1 cellular context compared by ENCODE assay signal in the genomic region with DNA sequence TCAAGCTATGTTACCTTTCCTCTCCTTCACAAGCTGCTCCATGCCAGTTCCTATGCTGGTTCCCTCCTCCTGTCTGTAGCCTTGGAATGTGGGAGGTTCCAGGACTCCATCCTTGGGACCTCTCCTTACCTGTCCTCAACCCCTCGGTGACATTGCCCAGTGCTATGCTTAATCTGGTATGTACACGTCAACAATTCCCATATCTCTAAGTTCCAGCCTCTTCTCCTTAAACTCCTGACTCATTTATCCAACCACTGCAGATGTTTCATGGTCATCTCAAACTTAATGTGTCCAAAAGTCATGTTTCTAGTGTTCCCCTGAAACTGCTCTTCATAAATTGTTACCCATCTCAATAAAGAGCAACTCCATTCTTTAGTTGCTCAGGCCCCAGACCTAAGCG.
TF ChIP-seq lines count a peak whose summit lies in the region.

No MANE protein-coding gene starts in this region.

TF ChIP-seq in K562, 482 proteins besides CTCF, POLR2A, EP300 and RAD21 (continued from another document and continues in another):
- peak; percentile 94 for TF ChIP-seq CBFA2T2 (conservative IDR thresholded peaks at IDR 0.05)
- peak; percentile 29 to 63; a peak in 3 of 4 replicates for TF ChIP-seq KDM1A (IDR thresholded peaks at IDR 0.05)
- TF ChIP-seq KAT8 (IDR thresholded peaks at IDR 0.05; ENCODE audit: low read depth) = no peak
- TF ChIP-seq SRSF3 (IDR thresholded peaks at IDR 0.05; ENCODE audit: insufficient read depth, low read length) = no peak
- no peak for TF ChIP-seq SNRNP70 (optimal IDR thresholded peaks at IDR 0.05; ENCODE audit: low read depth, low read length)
- TF ChIP-seq CREM (IDR thresholded peaks at IDR 0.05; ENCODE audit: low read depth) = peak; percentile 80
- TF ChIP-seq, protein P1, sequence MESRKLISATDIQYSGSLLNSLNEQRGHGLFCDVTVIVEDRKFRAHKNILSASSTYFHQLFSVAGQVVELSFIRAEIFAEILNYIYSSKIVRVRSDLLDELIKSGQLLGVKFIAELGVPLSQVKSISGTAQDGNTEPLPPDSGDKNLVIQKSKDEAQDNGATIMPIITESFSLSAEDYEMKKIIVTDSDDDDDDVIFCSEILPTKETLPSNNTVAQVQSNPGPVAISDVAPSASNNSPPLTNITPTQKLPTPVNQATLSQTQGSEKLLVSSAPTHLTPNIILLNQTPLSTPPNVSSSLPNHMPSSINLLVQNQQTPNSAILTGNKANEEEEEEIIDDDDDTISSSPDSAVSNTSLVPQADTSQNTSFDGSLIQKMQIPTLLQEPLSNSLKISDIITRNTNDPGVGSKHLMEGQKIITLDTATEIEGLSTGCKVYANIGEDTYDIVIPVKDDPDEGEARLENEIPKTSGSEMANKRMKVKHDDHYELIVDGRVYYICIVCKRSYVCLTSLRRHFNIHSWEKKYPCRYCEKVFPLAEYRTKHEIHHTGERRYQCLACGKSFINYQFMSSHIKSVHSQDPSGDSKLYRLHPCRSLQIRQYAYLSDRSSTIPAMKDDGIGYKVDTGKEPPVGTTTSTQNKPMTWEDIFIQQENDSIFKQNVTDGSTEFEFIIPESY (CRISPR knock-in tag; IDR thresholded peaks at IDR 0.05) = no peak
- no peak for TF ChIP-seq MTA3 (IDR thresholded peaks at IDR 0.05; ENCODE audit: borderline replicate concordance)
- no peak for TF ChIP-seq ZNF57 (CRISPR knock-in tag; IDR thresholded peaks at IDR 0.05)
- no peak for TF ChIP-seq ZC3H4 (CRISPR knock-in tag; IDR thresholded peaks at IDR 0.05; ENCODE audit: borderline replicate concordance)
- TF ChIP-seq ZNF41 (CRISPR knock-in tag; conservative IDR thresholded peaks at IDR 0.05) = no peak
- no peak for TF ChIP-seq MEF2A (IDR thresholded peaks at IDR 0.05; ENCODE audit: control insufficient read depth, low read depth, low read length)
- no peak for TF ChIP-seq POU5F1 (IDR thresholded peaks at IDR 0.05; ENCODE audit: borderline replicate concordance, low read depth, low read length, partially characterized antibody)
- TF ChIP-seq ZC3H8 (IDR thresholded peaks at IDR 0.05) = no peak
- TF ChIP-seq, protein P2, sequence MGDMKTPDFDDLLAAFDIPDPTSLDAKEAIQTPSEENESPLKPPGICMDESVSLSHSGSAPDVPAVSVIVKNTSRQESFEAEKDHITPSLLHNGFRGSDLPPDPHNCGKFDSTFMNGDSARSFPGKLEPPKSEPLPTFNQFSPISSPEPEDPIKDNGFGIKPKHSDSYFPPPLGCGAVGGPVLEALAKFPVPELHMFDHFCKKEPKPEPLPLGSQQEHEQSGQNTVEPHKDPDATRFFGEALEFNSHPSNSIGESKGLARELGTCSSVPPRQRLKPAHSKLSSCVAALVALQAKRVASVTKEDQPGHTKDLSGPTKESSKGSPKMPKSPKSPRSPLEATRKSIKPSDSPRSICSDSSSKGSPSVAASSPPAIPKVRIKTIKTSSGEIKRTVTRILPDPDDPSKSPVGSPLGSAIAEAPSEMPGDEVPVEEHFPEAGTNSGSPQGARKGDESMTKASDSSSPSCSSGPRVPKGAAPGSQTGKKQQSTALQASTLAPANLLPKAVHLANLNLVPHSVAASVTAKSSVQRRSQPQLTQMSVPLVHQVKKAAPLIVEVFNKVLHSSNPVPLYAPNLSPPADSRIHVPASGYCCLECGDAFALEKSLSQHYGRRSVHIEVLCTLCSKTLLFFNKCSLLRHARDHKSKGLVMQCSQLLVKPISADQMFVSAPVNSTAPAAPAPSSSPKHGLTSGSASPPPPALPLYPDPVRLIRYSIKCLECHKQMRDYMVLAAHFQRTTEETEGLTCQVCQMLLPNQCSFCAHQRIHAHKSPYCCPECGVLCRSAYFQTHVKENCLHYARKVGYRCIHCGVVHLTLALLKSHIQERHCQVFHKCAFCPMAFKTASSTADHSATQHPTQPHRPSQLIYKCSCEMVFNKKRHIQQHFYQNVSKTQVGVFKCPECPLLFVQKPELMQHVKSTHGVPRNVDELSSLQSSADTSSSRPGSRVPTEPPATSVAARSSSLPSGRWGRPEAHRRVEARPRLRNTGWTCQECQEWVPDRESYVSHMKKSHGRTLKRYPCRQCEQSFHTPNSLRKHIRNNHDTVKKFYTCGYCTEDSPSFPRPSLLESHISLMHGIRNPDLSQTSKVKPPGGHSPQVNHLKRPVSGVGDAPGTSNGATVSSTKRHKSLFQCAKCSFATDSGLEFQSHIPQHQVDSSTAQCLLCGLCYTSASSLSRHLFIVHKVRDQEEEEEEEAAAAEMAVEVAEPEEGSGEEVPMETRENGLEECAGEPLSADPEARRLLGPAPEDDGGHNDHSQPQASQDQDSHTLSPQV (IDR thresholded peaks at IDR 0.05) = 0 out of 2 replicates have a peak, but pooled peaks have one; percentile 31
- TF ChIP-seq RCOR1 (IDR thresholded peaks at IDR 0.05; ENCODE audit: borderline replicate concordance in 1 of 2, low read depth in 2 of 2, low read length in 2 of 2) = no peak
- no peak for TF ChIP-seq ZFP30 (CRISPR knock-in tag; IDR thresholded peaks at IDR 0.05; ENCODE audit: borderline replicate concordance)
- TF ChIP-seq FOXA3 (CRISPR knock-in tag; conservative IDR thresholded peaks at IDR 0.05 in 1 of 2, IDR thresholded peaks at IDR 0.05 in 1 of 2) = no peak
- TF ChIP-seq ARID1B (IDR thresholded peaks at IDR 0.05) = peak; percentile 98
- no peak for TF ChIP-seq FOXO4 (CRISPR knock-in tag; IDR thresholded peaks at IDR 0.05)
- peak in 1 of 2 experiments; percentile 31; a peak in 1 of 4 replicates for TF ChIP-seq FOXK2 (conservative IDR thresholded peaks at IDR 0.05 in 1 of 2, IDR thresholded peaks at IDR 0.05 in 1 of 2; ENCODE audit: low read depth in 2 of 2)
- TF ChIP-seq CEBPB (tag; IDR thresholded peaks at IDR 0.05) = no peak
- TF ChIP-seq ARNT (IDR thresholded peaks at IDR 0.05) = peak; percentile 47 to 80; a peak in 3 of 4 replicates
- TF ChIP-seq ILK (tag; IDR thresholded peaks at IDR 0.05; ENCODE audit: borderline replicate concordance, low read depth) = no peak
- TF ChIP-seq, protein P3, sequence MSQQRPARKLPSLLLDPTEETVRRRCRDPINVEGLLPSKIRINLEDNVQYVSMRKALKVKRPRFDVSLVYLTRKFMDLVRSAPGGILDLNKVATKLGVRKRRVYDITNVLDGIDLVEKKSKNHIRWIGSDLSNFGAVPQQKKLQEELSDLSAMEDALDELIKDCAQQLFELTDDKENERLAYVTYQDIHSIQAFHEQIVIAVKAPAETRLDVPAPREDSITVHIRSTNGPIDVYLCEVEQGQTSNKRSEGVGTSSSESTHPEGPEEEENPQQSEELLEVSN (IDR thresholded peaks at IDR 0.05; ENCODE audit: borderline replicate concordance in 1 of 2, extremely low read depth in 1 of 2, insufficient read depth in 1 of 2, insufficient read length in 1 of 2, low read depth in 1 of 2, low read length in 1 of 2, poor library complexity in 1 of 2, severe bottlenecking in 1 of 2) = no peak
- TF ChIP-seq ATF4 (CRISPR knock-in tag; IDR thresholded peaks at IDR 0.05) = no peak
- no peak for TF ChIP-seq KAT7 (CRISPR knock-in tag; IDR thresholded peaks at IDR 0.05; ENCODE audit: borderline replicate concordance)
- TF ChIP-seq WHSC1 (IDR thresholded peaks at IDR 0.05; ENCODE audit: low read length) = no peak
- TF ChIP-seq ZNF551 (CRISPR knock-in tag; IDR thresholded peaks at IDR 0.05) = no peak
- TF ChIP-seq, protein P4, sequence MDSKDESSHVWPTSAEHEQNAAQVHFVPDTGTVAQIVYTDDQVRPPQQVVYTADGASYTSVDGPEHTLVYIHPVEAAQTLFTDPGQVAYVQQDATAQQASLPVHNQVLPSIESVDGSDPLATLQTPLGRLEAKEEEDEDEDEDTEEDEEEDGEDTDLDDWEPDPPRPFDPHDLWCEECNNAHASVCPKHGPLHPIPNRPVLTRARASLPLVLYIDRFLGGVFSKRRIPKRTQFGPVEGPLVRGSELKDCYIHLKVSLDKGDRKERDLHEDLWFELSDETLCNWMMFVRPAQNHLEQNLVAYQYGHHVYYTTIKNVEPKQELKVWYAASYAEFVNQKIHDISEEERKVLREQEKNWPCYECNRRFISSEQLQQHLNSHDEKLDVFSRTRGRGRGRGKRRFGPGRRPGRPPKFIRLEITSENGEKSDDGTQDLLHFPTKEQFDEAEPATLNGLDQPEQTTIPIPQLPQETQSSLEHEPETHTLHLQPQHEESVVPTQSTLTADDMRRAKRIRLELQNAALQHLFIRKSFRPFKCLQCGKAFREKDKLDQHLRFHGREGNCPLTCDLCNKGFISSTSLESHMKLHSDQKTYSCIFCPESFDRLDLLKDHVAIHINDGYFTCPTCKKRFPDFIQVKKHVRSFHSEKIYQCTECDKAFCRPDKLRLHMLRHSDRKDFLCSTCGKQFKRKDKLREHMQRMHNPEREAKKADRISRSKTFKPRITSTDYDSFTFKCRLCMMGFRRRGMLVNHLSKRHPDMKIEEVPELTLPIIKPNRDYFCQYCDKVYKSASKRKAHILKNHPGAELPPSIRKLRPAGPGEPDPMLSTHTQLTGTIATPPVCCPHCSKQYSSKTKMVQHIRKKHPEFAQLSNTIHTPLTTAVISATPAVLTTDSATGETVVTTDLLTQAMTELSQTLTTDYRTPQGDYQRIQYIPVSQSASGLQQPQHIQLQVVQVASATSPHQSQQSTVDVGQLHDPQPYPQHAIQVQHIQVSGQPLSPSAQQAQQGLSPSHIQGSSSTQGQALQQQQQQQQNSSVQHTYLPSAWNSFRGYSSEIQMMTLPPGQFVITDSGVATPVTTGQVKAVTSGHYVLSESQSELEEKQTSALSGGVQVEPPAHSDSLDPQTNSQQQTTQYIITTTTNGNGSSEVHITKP (IDR thresholded peaks at IDR 0.05; ENCODE audit: partially characterized antibody) = no peak
- no peak for TF ChIP-seq ZNF695 (CRISPR knock-in tag; IDR thresholded peaks at IDR 0.05)
- no peak for TF ChIP-seq IRF9 (tag; IDR thresholded peaks at IDR 0.05)
- TF ChIP-seq NCOA2 (IDR thresholded peaks at IDR 0.05; ENCODE audit: partially characterized antibody in 2 of 2) = peak; percentile 42 to 45
- TF ChIP-seq NONO (IDR thresholded peaks at IDR 0.05; ENCODE audit: low read depth in 2 of 2, low read length in 1 of 2) = peak in 1 of 2 experiments; percentile 45; a peak in 1 of 4 replicates
- TF ChIP-seq, protein P5, sequence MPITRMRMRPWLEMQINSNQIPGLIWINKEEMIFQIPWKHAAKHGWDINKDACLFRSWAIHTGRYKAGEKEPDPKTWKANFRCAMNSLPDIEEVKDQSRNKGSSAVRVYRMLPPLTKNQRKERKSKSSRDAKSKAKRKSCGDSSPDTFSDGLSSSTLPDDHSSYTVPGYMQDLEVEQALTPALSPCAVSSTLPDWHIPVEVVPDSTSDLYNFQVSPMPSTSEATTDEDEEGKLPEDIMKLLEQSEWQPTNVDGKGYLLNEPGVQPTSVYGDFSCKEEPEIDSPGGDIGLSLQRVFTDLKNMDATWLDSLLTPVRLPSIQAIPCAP (CRISPR knock-in tag; IDR thresholded peaks at IDR 0.05; ENCODE audit: borderline replicate concordance) = no peak
- TF ChIP-seq SREBF1 (IDR thresholded peaks at IDR 0.05; ENCODE audit: borderline replicate concordance, low read depth, low read length) = no peak
- TF ChIP-seq DACH1 (IDR thresholded peaks at IDR 0.05; ENCODE audit: partially characterized antibody) = no peak
- peak; percentile 81 for TF ChIP-seq C11orf30 (IDR thresholded peaks at IDR 0.05; ENCODE audit: low read depth)
- no peak for TF ChIP-seq ZNF76 (CRISPR knock-in tag; IDR thresholded peaks at IDR 0.05; ENCODE audit: borderline replicate concordance)
- no peak for TF ChIP-seq PTBP1 (IDR thresholded peaks at IDR 0.05; ENCODE audit: low read depth, low read length)
- TF ChIP-seq DMBX1 (CRISPR knock-in tag; IDR thresholded peaks at IDR 0.05; ENCODE audit: borderline replicate concordance) = no peak
- peak; percentile 92 for TF ChIP-seq ZEB2 (IDR thresholded peaks at IDR 0.05)
- no peak for TF ChIP-seq SMAD3 (CRISPR knock-in tag; conservative IDR thresholded peaks at IDR 0.05)
- TF ChIP-seq REST (CRISPR knock-in tag; IDR thresholded peaks at IDR 0.05; ENCODE audit: low read depth) = no peak
